3 cellular contexts compared by ENCODE assay signal in the genomic region with DNA sequence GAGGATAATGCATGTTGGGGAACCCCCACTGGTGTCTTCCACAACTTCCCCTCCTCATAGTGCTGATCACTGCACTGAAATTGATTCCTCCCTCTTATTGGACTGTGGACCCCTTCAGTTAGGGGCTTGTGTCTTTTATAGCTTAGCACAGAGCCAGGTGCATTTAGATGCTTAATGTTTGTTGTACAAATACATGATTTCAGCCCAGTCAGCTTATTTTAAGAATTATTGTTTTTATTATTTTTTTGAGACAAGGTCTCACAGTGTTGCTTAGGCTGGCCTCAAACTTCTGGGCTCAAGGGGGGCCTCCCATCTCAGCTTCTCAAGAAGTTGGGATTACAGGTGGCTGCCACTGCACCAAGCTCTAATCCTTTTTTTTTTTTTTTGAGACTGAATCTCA.
TF ChIP-seq lines count a peak whose summit lies in the region.

No MANE protein-coding gene starts in this region.

TF ChIP-seq in A549, 52 proteins besides CTCF, POLR2A, EP300 and RAD21:
- TF ChIP-seq MAFK (IDR thresholded peaks at IDR 0.05; ENCODE audit: partially characterized antibody) (peak; percentile 66), RNF2 (IDR thresholded peaks at IDR 0.05; ENCODE audit: borderline replicate concordance, low read depth) (no peak)

TF ChIP-seq in IMR-90, 13 proteins besides CTCF, POLR2A, EP300 and RAD21:
- TF ChIP-seq RFX5 (IDR thresholded peaks at IDR 0.05; ENCODE audit: low read depth, low read length) (no peak), MAFK (IDR thresholded peaks at IDR 0.05; ENCODE audit: low read depth, low read length) (peak; percentile 56; the same call in 1 of the 2 replicates)

TF ChIP-seq in H1, 55 proteins besides CTCF, POLR2A, EP300 and RAD21:
- TF ChIP-seq RXRA (IDR thresholded peaks at IDR 0.05; ENCODE audit: insufficient read depth, low read depth, low read length), result no peak
- peak; percentile 31; the same call in 1 of the 2 replicates for TF ChIP-seq POLR2AphosphoS5 (IDR thresholded peaks at IDR 0.05; ENCODE audit: low read depth, low read length)
